2 cellular contexts compared by ENCODE assay signal in the genomic region with DNA sequence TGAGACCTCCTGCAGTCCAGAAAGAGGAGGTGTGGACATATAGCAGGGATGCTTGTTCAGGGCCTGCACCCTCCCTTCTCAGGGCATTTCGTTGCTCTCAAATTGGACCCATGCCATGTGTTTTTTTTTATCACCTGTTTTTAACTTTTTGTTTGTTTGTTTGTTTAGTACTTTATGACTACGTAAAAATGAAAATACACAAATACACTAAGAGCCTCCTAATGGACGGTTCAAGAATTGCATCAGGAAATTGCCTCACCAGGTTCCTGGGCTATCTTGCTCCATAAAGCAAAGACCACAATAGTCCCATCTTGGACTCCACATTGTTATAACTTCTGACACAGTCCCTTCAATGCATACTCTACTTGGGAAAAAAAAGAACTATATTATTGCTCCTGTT.
TF ChIP-seq lines count a peak whose summit lies in the region.

No MANE protein-coding gene starts in this region.

TF ChIP-seq in SK-N-SH, 30 proteins besides CTCF, POLR2A, EP300 and RAD21 (continued from another document):
- TF ChIP-seq POLR2AphosphoS5 (IDR thresholded peaks at IDR 0.05; ENCODE audit: low read depth, low read length) (no peak), JUND (IDR thresholded peaks at IDR 0.05) (no peak)
- TF ChIP-seq, protein P1, sequence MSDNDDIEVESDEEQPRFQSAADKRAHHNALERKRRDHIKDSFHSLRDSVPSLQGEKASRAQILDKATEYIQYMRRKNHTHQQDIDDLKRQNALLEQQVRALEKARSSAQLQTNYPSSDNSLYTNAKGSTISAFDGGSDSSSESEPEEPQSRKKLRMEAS (IDR thresholded peaks at IDR 0.05; ENCODE audit: low read depth), result no peak
TF ChIP-seq in SK-N-SH: peak in this region for 0.

TF ChIP-seq in SK-N-SH treated with all-trans-retinoic acid at 6 μM for 48 hours, 23 proteins besides CTCF, POLR2A, EP300 and RAD21 (continued from another document):
- TF ChIP-seq, protein P2, sequence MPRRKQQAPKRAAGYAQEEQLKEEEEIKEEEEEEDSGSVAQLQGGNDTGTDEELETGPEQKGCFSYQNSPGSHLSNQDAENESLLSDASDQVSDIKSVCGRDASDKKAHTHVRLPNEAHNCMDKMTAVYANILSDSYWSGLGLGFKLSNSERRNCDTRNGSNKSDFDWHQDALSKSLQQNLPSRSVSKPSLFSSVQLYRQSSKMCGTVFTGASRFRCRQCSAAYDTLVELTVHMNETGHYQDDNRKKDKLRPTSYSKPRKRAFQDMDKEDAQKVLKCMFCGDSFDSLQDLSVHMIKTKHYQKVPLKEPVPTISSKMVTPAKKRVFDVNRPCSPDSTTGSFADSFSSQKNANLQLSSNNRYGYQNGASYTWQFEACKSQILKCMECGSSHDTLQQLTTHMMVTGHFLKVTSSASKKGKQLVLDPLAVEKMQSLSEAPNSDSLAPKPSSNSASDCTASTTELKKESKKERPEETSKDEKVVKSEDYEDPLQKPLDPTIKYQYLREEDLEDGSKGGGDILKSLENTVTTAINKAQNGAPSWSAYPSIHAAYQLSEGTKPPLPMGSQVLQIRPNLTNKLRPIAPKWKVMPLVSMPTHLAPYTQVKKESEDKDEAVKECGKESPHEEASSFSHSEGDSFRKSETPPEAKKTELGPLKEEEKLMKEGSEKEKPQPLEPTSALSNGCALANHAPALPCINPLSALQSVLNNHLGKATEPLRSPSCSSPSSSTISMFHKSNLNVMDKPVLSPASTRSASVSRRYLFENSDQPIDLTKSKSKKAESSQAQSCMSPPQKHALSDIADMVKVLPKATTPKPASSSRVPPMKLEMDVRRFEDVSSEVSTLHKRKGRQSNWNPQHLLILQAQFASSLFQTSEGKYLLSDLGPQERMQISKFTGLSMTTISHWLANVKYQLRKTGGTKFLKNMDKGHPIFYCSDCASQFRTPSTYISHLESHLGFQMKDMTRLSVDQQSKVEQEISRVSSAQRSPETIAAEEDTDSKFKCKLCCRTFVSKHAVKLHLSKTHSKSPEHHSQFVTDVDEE (CRISPR knock-in tag; IDR thresholded peaks at IDR 0.05), result no peak
- TF ChIP-seq ZNF565 (CRISPR knock-in tag; conservative IDR thresholded peaks at IDR 0.05; ENCODE audit: low read depth) (no peak), BACH2 (CRISPR knock-in tag; IDR thresholded peaks at IDR 0.05; ENCODE audit: borderline replicate concordance) (no peak), PPARA (CRISPR knock-in tag; IDR thresholded peaks at IDR 0.05; ENCODE audit: borderline replicate concordance) (no peak), ZFP30 (CRISPR knock-in tag; IDR thresholded peaks at IDR 0.05) (no peak), CSDC2 (CRISPR knock-in tag; IDR thresholded peaks at IDR 0.05) (no peak), ARNTL (CRISPR knock-in tag; IDR thresholded peaks at IDR 0.05; ENCODE audit: borderline replicate concordance, low read depth) (no peak)
- TF ChIP-seq, protein P3, sequence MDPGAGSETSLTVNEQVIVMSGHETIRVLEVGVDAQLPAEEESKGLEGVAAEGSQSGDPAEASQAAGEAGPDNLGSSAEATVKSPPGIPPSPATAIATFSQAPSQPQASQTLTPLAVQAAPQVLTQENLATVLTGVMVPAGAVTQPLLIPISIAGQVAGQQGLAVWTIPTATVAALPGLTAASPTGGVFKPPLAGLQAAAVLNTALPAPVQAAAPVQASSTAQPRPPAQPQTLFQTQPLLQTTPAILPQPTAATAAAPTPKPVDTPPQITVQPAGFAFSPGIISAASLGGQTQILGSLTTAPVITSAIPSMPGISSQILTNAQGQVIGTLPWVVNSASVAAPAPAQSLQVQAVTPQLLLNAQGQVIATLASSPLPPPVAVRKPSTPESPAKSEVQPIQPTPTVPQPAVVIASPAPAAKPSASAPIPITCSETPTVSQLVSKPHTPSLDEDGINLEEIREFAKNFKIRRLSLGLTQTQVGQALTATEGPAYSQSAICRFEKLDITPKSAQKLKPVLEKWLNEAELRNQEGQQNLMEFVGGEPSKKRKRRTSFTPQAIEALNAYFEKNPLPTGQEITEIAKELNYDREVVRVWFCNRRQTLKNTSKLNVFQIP (CRISPR knock-in tag; IDR thresholded peaks at IDR 0.05; ENCODE audit: borderline replicate concordance, low read depth), result no peak
